ENCODE assay signal across 9 cellular contexts in genomic region chr12:18204053-18204452, GRCh38. TPM values are rescaled to one million over a fixed set of nuclear protein-coding genes. Genes with fewer than 3 reads are reported as not detected.
"Had no signal": no experiment of that assay in that cellular context is flagged by ENCODE, and none has a peak within 500 bp of the region (broad histone marks: within the 10 kb centered on the region; RNA-seq: fewer than 3 reads in every experiment).

No MANE protein-coding gene starts in this region.

- ATAC-seq: GM23338, K562 had no signal

- H3K27ac ChIP-seq: HL-60 had no signal

- H3K4me3 ChIP-seq: GM23338, K562 had no signal

- H3K4me2 ChIP-seq: GM23338 had no signal

- FAIRE-seq: H1, H54, HTR-8/SVneo, K562 had no signal

- DNase-seq: H9, HCEC 1CT, IMR-90 had no signal

RNA-seq across cellular contexts. Expression of gene PIK3C2G, which starts 57.3 kb away (rescaled TPM):
- total RNA-seq: GM23338, H1, H9, IMR-90, K562 had no signal
- polyA plus RNA-seq: GM23338, H1, IMR-90, K562 had no signal
